In the genomic region with DNA sequence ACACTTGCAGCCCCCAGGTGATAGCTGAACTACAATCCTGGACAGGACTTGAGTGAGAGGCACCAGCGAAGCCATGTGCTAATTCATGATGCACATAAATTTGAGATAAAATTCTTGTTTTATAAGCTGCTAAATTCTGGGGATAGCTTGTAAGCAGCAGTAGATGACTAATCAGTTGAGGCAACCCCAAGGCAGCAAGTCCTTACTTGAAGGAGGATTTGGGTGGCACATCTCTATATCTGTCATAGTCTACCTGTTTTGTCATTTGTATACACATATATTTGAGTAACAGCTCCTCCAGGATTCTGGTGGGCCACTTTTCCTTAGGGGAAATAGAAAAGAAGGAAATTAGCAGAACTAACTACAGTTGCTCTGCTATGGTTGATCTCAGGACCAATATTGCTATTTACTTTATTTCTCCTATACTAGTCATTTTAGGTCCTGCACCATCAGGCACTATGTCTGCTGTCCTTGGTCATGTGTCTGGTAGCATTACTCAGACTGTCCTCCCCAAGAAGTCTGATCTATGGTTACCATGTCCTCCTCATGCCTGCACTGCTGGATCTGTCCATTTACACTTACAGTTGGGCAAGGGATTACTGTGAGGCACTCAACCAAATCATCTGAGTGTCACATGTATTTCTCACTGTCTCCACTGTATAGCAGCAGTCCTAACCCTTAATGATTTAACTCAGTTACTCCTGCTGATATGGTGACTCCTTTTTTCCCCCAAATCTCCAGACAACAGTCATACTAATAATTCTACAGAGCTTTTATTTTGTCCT, we compare ENCODE assay signal across 13 cellular contexts.
"Had no signal": no experiment of that assay in that cellular context is flagged by ENCODE, and none has a peak within 500 bp of the region (broad histone marks: within the 10 kb centered on the region; RNA-seq: fewer than 3 reads in every experiment).

No MANE protein-coding gene starts in this region.

- H3K9me3 Mint-ChIP-seq: activated CD4-positive, alpha-beta memory T cell treated with anti-CD3 and anti-CD28 coated beads, Interleukin-2, amount 10 ng/mL, durations not matched to agents 7 days and 5 days had no signal

- DNase-seq: activated CD4-positive, alpha-beta memory T cell treated with anti-CD3 and anti-CD28 coated beads, Interleukin-2, amount 10 ng/mL, durations not matched to agents 7 days and 5 days; activated naive CD4-positive, alpha-beta T cell; activated naive CD8-positive, alpha-beta T cell treated with anti-CD3 and anti-CD28 coated beads, Interleukin-2, amount 50 U/mL, for 24 hours; activated T-cell treated with anti-CD3 and anti-CD28 coated beads, Interleukin-2, amount 50 U/mL, for 72 hours; immature natural killer cell; left ventricle myocardium inferior; mesenchymal stem cell; ovary; stimulated activated CD4-positive, alpha-beta T cell treated with anti-CD3 and anti-CD28 coated beads, Interleukin-2, amount 100 ng/mL, for 48 hours; stimulated activated CD8-positive, alpha-beta memory T cell treated with anti-CD3 and anti-CD28 coated beads, Interleukin-4, amount 100 ng/mL, for 48 hours; T-helper 2 cell; upper lobe of right lung had no signal

- H3K4me3 Mint-ChIP-seq: activated CD4-positive, alpha-beta memory T cell treated with anti-CD3 and anti-CD28 coated beads, Interleukin-2, amount 10 ng/mL, durations not matched to agents 7 days and 5 days; activated naive CD8-positive, alpha-beta T cell treated with anti-CD3 and anti-CD28 coated beads, Interleukin-2, amount 50 U/mL, for 24 hours; activated T-cell treated with anti-CD3 and anti-CD28 coated beads, Interleukin-2, amount 50 U/mL, for 72 hours; immature natural killer cell; stimulated activated naive CD8-positive, alpha-beta T cell treated with anti-CD3 and anti-CD28 coated beads, Interleukin-15, Interleukin-2, amounts not matched to agents 100 ng/mL and 50 ng/mL, for 24 hours had no signal

- H3K36me3 Mint-ChIP-seq: immature natural killer cell had no signal

- H3K27ac Mint-ChIP-seq: activated CD4-positive, alpha-beta memory T cell treated with anti-CD3 and anti-CD28 coated beads, Interleukin-2, amount 10 ng/mL, durations not matched to agents 7 days and 5 days; activated naive CD8-positive, alpha-beta T cell treated with anti-CD3 and anti-CD28 coated beads, Interleukin-2, amount 50 U/mL, for 24 hours; activated T-cell treated with anti-CD3 and anti-CD28 coated beads, Interleukin-2, amount 50 U/mL, for 72 hours; immature natural killer cell; stimulated activated naive CD8-positive, alpha-beta T cell treated with anti-CD3 and anti-CD28 coated beads, Interleukin-15, Interleukin-2, amounts not matched to agents 100 ng/mL and 50 ng/mL, for 24 hours had no signal

- H3K4me3 ChIP-seq: left ventricle myocardium inferior, ovary, upper lobe of right lung had no signal

- H3K4me1 ChIP-seq: left ventricle myocardium inferior, upper lobe of right lung had no signal

- H3K27ac ChIP-seq: left ventricle myocardium inferior, ovary, upper lobe of right lung had no signal

- H3K36me3 ChIP-seq: left ventricle myocardium inferior, ovary, upper lobe of right lung had no signal

- ATAC-seq: activated naive CD8-positive, alpha-beta T cell treated with anti-CD3 and anti-CD28 coated beads, Interleukin-2, amount 50 U/mL, for 24 hours; activated T-cell treated with anti-CD3 and anti-CD28 coated beads, Interleukin-2, amount 50 U/mL, for 72 hours; upper lobe of right lung had no signal

- H3K27me3 ChIP-seq: ovary, upper lobe of right lung had no signal

- H3K9me3 ChIP-seq: ovary, upper lobe of right lung had no signal

- H3K4me1 Mint-ChIP-seq: activated CD4-positive, alpha-beta memory T cell treated with anti-CD3 and anti-CD28 coated beads, Interleukin-2, amount 10 ng/mL, durations not matched to agents 7 days and 5 days; activated naive CD8-positive, alpha-beta T cell treated with anti-CD3 and anti-CD28 coated beads, Interleukin-2, amount 50 U/mL, for 24 hours; immature natural killer cell had no signal

- H3K27me3 Mint-ChIP-seq: activated CD4-positive, alpha-beta memory T cell treated with anti-CD3 and anti-CD28 coated beads, Interleukin-2, amount 10 ng/mL, durations not matched to agents 7 days and 5 days; stimulated activated naive CD8-positive, alpha-beta T cell treated with anti-CD3 and anti-CD28 coated beads, Interleukin-15, Interleukin-2, amounts not matched to agents 100 ng/mL and 50 ng/mL, for 24 hours had no signal
